Comparison of ENCODE assay signal across 8 cellular contexts in genomic region chr2:27428978-27429541, GRCh38. TPM values are rescaled to one million over a fixed set of nuclear protein-coding genes. Genes with fewer than 3 reads are reported as not detected.
DNase-seq lines count a peak whose midpoint lies in the region; ATAC-seq and TF ChIP-seq lines count a peak whose summit lies in the region.

No MANE protein-coding gene starts in this region.

- H3K9ac ChIP-seq in KMS-11: peak overlapping the region; percentile 78; the same call in 1 of the 2 replicates

- H3K79me2 ChIP-seq in KMS-11 (ENCODE audit: insufficient read depth, low read depth): peaks cover 30% of the 10 kb centered on the region

- H3K4me1 ChIP-seq in KMS-11 (ENCODE audit: low read depth, poor library complexity, severe bottlenecking) (peaks cover 29% of the 10 kb centered on the region), psoas muscle (peaks cover 41% of the 10 kb centered on the region), uterus (peaks cover 0 to 8% of the 10 kb centered on the region in 2 donors)

- H4K20me1 ChIP-seq in KMS-11 (ENCODE audit: insufficient read depth): no peaks in the 10 kb centered on the region

- H2AFZ ChIP-seq in KMS-11 (ENCODE audit: low read depth): peak overlapping the region; percentile 87; the same call in 1 of the 2 replicates

- no peak for TF ChIP-seq CTCF in KMS-11 (conservative IDR thresholded peaks at IDR 0.05; ENCODE audit: low read depth, low read length)
- no peak for TF ChIP-seq CTCF in psoas muscle (IDR thresholded peaks at IDR 0.05)
- TF ChIP-seq CTCF in uterus (IDR thresholded peaks at IDR 0.05): no peak

- H3K9me3 ChIP-seq in psoas muscle (no peaks in the 10 kb centered on the region), uterus (no peaks in the 10 kb centered on the region)

- intact Hi-C loops in left ventricle myocardium superior (cut with micrococcal nuclease): no loop called here
- intact Hi-C loops in psoas muscle (cut with DNase I): loop anchor here (2.0 kb wide), 2 partner anchors 20 to 72 kb away; partner anchors contain the start of genes PPM1G (in 2 of the 2) and GTF3C2 (in 1 of the 2)
- intact Hi-C loops in uterus (cut with DNase I; ENCODE audit: low total_unique reads): no loop called here

- H3K4me2 ChIP-seq in KMS-11: peak overlapping the region; percentile 91

- H3K27ac ChIP-seq in KMS-11 (peak overlapping the region; percentile 74), psoas muscle (peak overlapping the region; percentile 98), uterus (peak overlapping the region; percentile 95 to 99)

- ATAC-seq in GM21825 (IDR thresholded peaks at IDR 0.05; ENCODE audit: unreplicated experiment) (peak; percentile 69), left ventricle myocardium superior (peak; percentile 92), psoas muscle (peak; percentile 87 to 92 (median 90))

- peak overlapping the region; percentile 38 for H3K4me3 ChIP-seq in KMS-11 (IDR thresholded peaks at IDR 0.05; ENCODE audit: insufficient read depth, low read depth, low read length)
- peak overlapping the region; percentile 87 for H3K4me3 ChIP-seq in psoas muscle
- H3K4me3 ChIP-seq in uterus: peak overlapping the region; percentile 95 to 98

- H3K36me3 ChIP-seq in KMS-11 (ENCODE audit: insufficient read depth) (no peaks in the 10 kb centered on the region), psoas muscle (ENCODE audit: insufficient read depth in 1 of 2, low read depth in 1 of 2) (peaks cover 6 to 15% of the 10 kb centered on the region in 2 donors), uterus (no peaks in the 10 kb centered on the region)

- TF ChIP-seq POLR2A in uterus (IDR thresholded peaks at IDR 0.05): no peak

- no peaks in the 10 kb centered on the region for H3K27me3 ChIP-seq in KMS-11 (ENCODE audit: insufficient read depth, low read depth)
- H3K27me3 ChIP-seq in psoas muscle (ENCODE audit: insufficient read depth in 3 of 3, low read length in 2 of 3): no peaks in the 10 kb centered on the region
- no peaks in the 10 kb centered on the region for H3K27me3 ChIP-seq in uterus

- DNase-seq in GM03348 (ENCODE audit: low spot score) (peak; percentile 97), SW 1271 (lab: John Stamatoyannopoulos, UW) (peak; percentile 54 to 89), amygdala (lab: John Stamatoyannopoulos, UW) (peak in 46 of 56 donors; percentile 20 to 85 (median 70)), left ventricle myocardium superior (peak; percentile 94), psoas muscle (peak; percentile 90 to 93), uterus (peak; percentile 71 to 79)

- 0% methylated on average over 24 to 51 of the region's 51 CpGs for WGBS in psoas muscle, 3 donors

RNA-seq across cellular contexts. Expression of gene NRBP1, which starts 0.6 kb away (rescaled TPM):
- total RNA-seq in left ventricle myocardium superior (53.1 TPM), psoas muscle (100 to 1,000 TPM in 2 of 4 donors, 10 to 100 TPM in 2; 83.8 to 138 (median 103) TPM), uterus (100 to 1,000 TPM in 2 of 4 donors, 10 to 100 TPM in 2; 57.6 to 148 (median 83.5) TPM)
- 100 to 1,000 TPM; 120 to 238 (median 151) TPM for polyA plus RNA-seq in psoas muscle

RNA-seq across cellular contexts. Expression of gene KRTCAP3, which starts 13.1 kb away (rescaled TPM):
- total RNA-seq in left ventricle myocardium superior (not detected), psoas muscle (1 to 10 TPM in 3 of 4 donors, not detected in 1; 1.5 to 2.2 (median 1.7) TPM), uterus (1 to 10 TPM in 3 of 4 donors, not detected in 1; 1.9 to 8.8 (median 2.6) TPM)
- polyA plus RNA-seq in psoas muscle: 1 to 10 TPM in 1 of 3 donors, under 1 TPM in 2; 0.26 to 1.7 (median 0.39) TPM

RNA-seq across cellular contexts. Expression of gene PPM1G, which starts 19.7 kb away (rescaled TPM):
- total RNA-seq in left ventricle myocardium superior: 38.8 TPM
- 10 to 100 TPM; 44.0 to 83.6 (median 68.4) TPM for total RNA-seq in psoas muscle
- polyA plus RNA-seq in psoas muscle: 100 to 1,000 TPM in 2 of 3 donors, 10 to 100 TPM in 1; 83.4 to 167 (median 127) TPM
- 10 to 100 TPM; 15.9 to 54.1 (median 42.2) TPM for total RNA-seq in uterus

RNA-seq across cellular contexts. Expression of gene ZNF513, which starts 48.5 kb away (rescaled TPM):
- total RNA-seq in left ventricle myocardium superior (6.5 TPM), psoas muscle (10 to 100 TPM in 2 of 4 donors, 1 to 10 TPM in 2; 5.8 to 14.6 (median 8.7) TPM), uterus (10 to 100 TPM in 3 of 4 donors, under 1 TPM in 1; 0.88 to 16.1 (median 12.0) TPM)
- polyA plus RNA-seq in psoas muscle: 10 to 100 TPM; 10.2 to 11.5 (median 10.7) TPM

RNA-seq across cellular contexts. Expression of gene SNX17, which starts 58.6 kb away (rescaled TPM):
- 61.2 TPM for total RNA-seq in left ventricle myocardium superior
- total RNA-seq in psoas muscle: 10 to 100 TPM; 53.9 to 73.9 (median 57.3) TPM
- polyA plus RNA-seq in psoas muscle: 10 to 100 TPM; 50.1 to 96.4 (median 94.0) TPM
- total RNA-seq in uterus: 10 to 100 TPM; 89.4 to 91.5 (median 90.8) TPM

Comparison
In these comparisons a context has a peak if more than half of its experiments do, and no peak if none do; other contexts are left out.
1. Peak in every context shown above with its lines: DNase-seq, ATAC-seq, H3K4me3 ChIP-seq and H3K27ac ChIP-seq.
2. H3K4me3 ChIP-seq: peak in every context shown above with its lines; median percentile 96 in uterus; 87 in psoas muscle; 38 in KMS-11.
3. intact Hi-C loops: an anchor here in psoas muscle (2.0 kb wide); none called in left ventricle myocardium superior and uterus.